8 cellular contexts compared by ENCODE assay signal in genomic region chr20:44886276-44886671, GRCh38. TPM values are rescaled to one million over a fixed set of nuclear protein-coding genes. Genes with fewer than 3 reads are reported as not detected.
A peak's percentile ranks its signal among the peaks of the same experiment; 100 is the strongest.
DNase-seq lines count a peak whose midpoint lies in the region; ATAC-seq, FAIRE-seq and TF ChIP-seq lines count a peak whose summit lies in the region.

No MANE protein-coding gene starts in this region.

- POLR2A ChIA-PET in HepG2 (lab: Yijun Ruan, JAX): no interaction called here

- H3K36me3 ChIP-seq in adipocyte (ENCODE audit: control insufficient read depth, insufficient read depth, low read length, severe bottlenecking) (no peaks in the 10 kb centered on the region), HepG2 (replicated peaks in 1 of 2; ENCODE audit: control insufficient read depth in 1 of 2, insufficient read depth in 2 of 2, low read length in 2 of 2) (peaks cover 0 to 6% of the 10 kb centered on the region in 2 experiments; a peak in 3 of 5 replicates), tibial artery (no peaks in the 10 kb centered on the region)

- H3K79me2 ChIP-seq in HepG2 (ENCODE audit: insufficient read depth, low read length): peaks cover 57% of the 10 kb centered on the region

- under 1% methylated on average over 9 of the region's 9 CpGs for WGBS in HepG2 (ENCODE audit: low lambda C conversion rate)

- DNase-seq in activated T-cell treated with anti-CD3 and anti-CD28 coated beads, Interleukin-2, amount 50 U/mL, for 72 hours: no peak
- DNase-seq in activated T-cell treated with anti-CD3 and anti-CD28 coated beads, Interleukin-2, amount 50 U/mL, for 1 hour: no peak
- DNase-seq in adipocyte (ENCODE audit: low read depth) (peak; percentile 50), HepG2 (ENCODE audit: low spot score) (no peak), tibial artery (no peak), germinal center (ENCODE audit: low spot score) (no peak)

- H3K27me3 Mint-ChIP-seq in activated T-cell treated with anti-CD3 and anti-CD28 coated beads, Interleukin-2, amount 50 U/mL, for 72 hours (ENCODE audit: low read depth): no peaks in the 10 kb centered on the region

- CTCF ChIA-PET in HepG2 (lab: Yijun Ruan, JAX; ENCODE audit: low intra/inter-chr PET ratio, low total read pairs): no interaction called here

- in situ Hi-C loops in HepG2 (cut with HindIII; ENCODE audit: extremely low pct_ligation_motif_present, low pct_unique_long_range_greater_than_20kb): no loop called here

- H3K4me2 ChIP-seq in HepG2 (ENCODE audit: low read depth, low read length): peak overlapping the region; percentile 83

- peak overlapping the region; percentile 97 to 98 for H3K4me3 Mint-ChIP-seq in activated T-cell treated with anti-CD3 and anti-CD28 coated beads, Interleukin-2, amount 50 U/mL, for 72 hours

- peaks cover 3 to 18% of the 10 kb centered on the region in 2 donors for H3K36me3 Mint-ChIP-seq in activated T-cell treated with anti-CD3 and anti-CD28 coated beads, Interleukin-2, amount 50 U/mL, for 72 hours (ENCODE audit: insufficient read depth in 2 of 2)

- H4K20me1 ChIP-seq in HepG2 (ENCODE audit: insufficient read depth, low read length): peaks cover 49% of the 10 kb centered on the region

- H3K4me1 ChIP-seq in adipocyte (ENCODE audit: control insufficient read depth, insufficient read depth, low read length) (peaks cover 59% of the 10 kb centered on the region), HepG2 (ENCODE audit: insufficient read depth, low read length) (peaks cover 60% of the 10 kb centered on the region), tibial artery (peaks cover 0 to 57% (median 41%) of the 10 kb centered on the region in 4 donors)

- peak overlapping the region; percentile 99 for H3K4me3 ChIP-seq in adipocyte (ENCODE audit: low read length)
- H3K4me3 ChIP-seq in HepG2 (replicated peaks in 1 of 3; ENCODE audit: insufficient read depth in 1 of 3, low read depth in 2 of 3, low read length in 3 of 3): peak overlapping the region; percentile 88 to 97 (median 92)
- peak overlapping the region; percentile 94 to 97 for H3K4me3 ChIP-seq in tibial artery

- peak overlapping the region; percentile 97 for H3K27ac Mint-ChIP-seq in activated T-cell treated with anti-CD3 and anti-CD28 coated beads, Interleukin-2, amount 50 U/mL, for 72 hours

- intact Hi-C loops in HepG2 (cut with micrococcal nuclease; ENCODE audit: unreplicated experiment): loop anchor here (1.0 to 10.0 kb wide), 2 partner anchors 25 to 671 kb away; partner anchors contain the start of gene OSER1
- intact Hi-C loops in tibial artery (cut with DNase I; ENCODE audit: low total_unique reads): loop anchor here (5.0 to 10.0 kb wide), 4 partner anchors 76 to 671 kb away; partner anchors contain the start of genes FITM2, OSER1, SYS1 and TOMM34

- H3K4me1 Mint-ChIP-seq in activated T-cell treated with anti-CD3 and anti-CD28 coated beads, Interleukin-2, amount 50 U/mL, for 72 hours (ENCODE audit: low read depth): peaks cover 61% of the 10 kb centered on the region

- TF ChIP-seq POLR2A in HepG2 (IDR thresholded peaks at IDR 0.05; ENCODE audit: insufficient read depth in 1 of 2, low read depth in 2 of 2, low read length in 2 of 2): no peak

- no TSS peak for BruUV-seq in HepG2 (replicated peaks; lab: Mats Ljungman, UMichigan)

- no peaks in the 10 kb centered on the region for H3K9me3 ChIP-seq in adipocyte (ENCODE audit: control insufficient read depth, low read length)
- no peaks in the 10 kb centered on the region for H3K9me3 ChIP-seq in HepG2 (ENCODE audit: low read length)
- H3K9me3 ChIP-seq in tibial artery: no peaks in the 10 kb centered on the region

- H3K9ac ChIP-seq in adipocyte (ENCODE audit: low read length) (peak overlapping the region; percentile 99), HepG2 (ENCODE audit: insufficient read depth, low read depth, low read length) (peak overlapping the region; percentile 99)

- no peak for ATAC-seq in activated T-cell treated with anti-CD3 and anti-CD28 coated beads, Interleukin-2, amount 50 U/mL, for 72 hours (replicated peaks in 1 of 2)
- no peak for ATAC-seq in HepG2
- ATAC-seq in HG03457 (IDR thresholded peaks at IDR 0.05; ENCODE audit: unreplicated experiment): no peak
- no peak for ATAC-seq in HG02840 (IDR thresholded peaks at IDR 0.05; ENCODE audit: low FRiP score, unreplicated experiment)

- peak overlapping the region; percentile 91 for H3K27ac ChIP-seq in HepG2 (ENCODE audit: extremely low read length, insufficient read depth, low read length)
- peak overlapping the region; percentile 94 to 96 for H3K27ac ChIP-seq in tibial artery

- H3K27me3 ChIP-seq in adipocyte (replicated peaks; ENCODE audit: control insufficient read depth, insufficient read depth, low read length) (no peaks in the 10 kb centered on the region), HepG2 (ENCODE audit: control insufficient read depth in 1 of 2, insufficient read depth in 2 of 2, low read length in 2 of 2) (no peaks in the 10 kb centered on the region; a peak in 1 of 5 replicates), tibial artery (no peaks in the 10 kb centered on the region)

- TF ChIP-seq EP300 in HepG2 (IDR thresholded peaks at IDR 0.05; ENCODE audit: low read depth in 2 of 2, low read length in 2 of 2) (no peak), HepG2 (CRISPR knock-in tag; IDR thresholded peaks at IDR 0.05; ENCODE audit: borderline replicate concordance) (no peak)

- TF ChIP-seq RAD21 in HepG2 (CRISPR knock-in tag; IDR thresholded peaks at IDR 0.05): no peak; the same call in 1 of the 2 replicates

- H2AFZ ChIP-seq in HepG2 (ENCODE audit: low read length): no peak overlapping the region

- FAIRE-seq in HepG2 (lab: Jason Lieb, UNC): no peak

- no peaks in the 10 kb centered on the region for H3K9me3 Mint-ChIP-seq in activated T-cell treated with anti-CD3 and anti-CD28 coated beads, Interleukin-2, amount 50 U/mL, for 72 hours

- TF ChIP-seq CTCF in HepG2 (CRISPR knock-in tag; IDR thresholded peaks at IDR 0.05): no peak
- TF ChIP-seq CTCF in tibial artery (IDR thresholded peaks at IDR 0.05): no peak

TF ChIP-seq in HepG2, 621 proteins besides CTCF, POLR2A, EP300 and RAD21 (continues in another document):
- TF ChIP-seq ZNF232 (CRISPR knock-in tag; IDR thresholded peaks at IDR 0.05; ENCODE audit: borderline replicate concordance): no peak
- TF ChIP-seq ZC3H4 (CRISPR knock-in tag; IDR thresholded peaks at IDR 0.05; ENCODE audit: borderline replicate concordance): 0 out of 2 replicates have a peak, but pooled peaks have one; percentile 12
- no peak for TF ChIP-seq IRX3 (CRISPR knock-in tag; IDR thresholded peaks at IDR 0.05; ENCODE audit: borderline replicate concordance, low read depth)
- TF ChIP-seq RFXANK (CRISPR knock-in tag; IDR thresholded peaks at IDR 0.05): no peak

RNA-seq across cellular contexts. Expression of gene YWHAB, which starts 0.8 kb away (rescaled TPM):
- total RNA-seq in activated T-cell treated with anti-CD3 and anti-CD28 coated beads, Interleukin-2, amount 50 U/mL, for 72 hours: 100 to 1,000 TPM; 196 to 198 TPM
- 121 and 184 TPM in 2 replicates for total RNA-seq in HepG2 (2016; rRNA removed; fragmentation: Illumina TruSeq; extraction: Trizol)
- 13.1 and 14.3 TPM in 2 replicates for total RNA-seq in HepG2 (2016; cell fraction: cytosol; rRNA removed; fragmentation: Illumina TruSeq; extraction: Trizol; ENCODE audit: low read depth)
- 123 and 180 TPM in 2 replicates for total RNA-seq in HepG2 (2016; cell fraction: insoluble cytoplasmic fraction; rRNA removed; fragmentation: Illumina TruSeq; extraction: Trizol)
- total RNA-seq in HepG2 (2016; cell fraction: membrane; rRNA removed; fragmentation: Illumina TruSeq; extraction: Trizol): 60.9 and 62.9 TPM in 2 replicates
- total RNA-seq in HepG2 (2016; cell fraction: nucleus; rRNA removed; fragmentation: Illumina TruSeq; extraction: Trizol): 79.4 and 83.5 TPM in 2 replicates
- 64.0 and 77.2 TPM in 2 replicates for polyA plus RNA-seq in HepG2 (2011; rRNA removed)
- polyA plus RNA-seq in HepG2 (2011; cell fraction: cytosol; rRNA removed): 41.7 and 66.1 TPM in 2 replicates
- polyA plus RNA-seq in HepG2 (2011; cell fraction: nucleus; rRNA removed): 28.9 and 37.6 TPM in 2 replicates
- polyA plus RNA-seq in HepG2 (2012): 122 and 130 TPM in 2 replicates
- polyA plus RNA-seq in HepG2 (2016; cell fraction: cytosol; fragmentation: Illumina TruSeq; extraction: Trizol; ENCODE audit: low read depth): 22.2 and 23.8 TPM in 2 replicates
- 254 and 256 TPM in 2 replicates for polyA plus RNA-seq in HepG2 (2016; cell fraction: insoluble cytoplasmic fraction; fragmentation: Illumina TruSeq; extraction: Trizol; ENCODE audit: low read depth)
- polyA plus RNA-seq in HepG2 (2016; cell fraction: membrane; fragmentation: Illumina TruSeq; extraction: Trizol; ENCODE audit: low read depth): 47.1 and 50.3 TPM in 2 replicates
- polyA plus RNA-seq in HepG2 (2016; cell fraction: nucleus; fragmentation: Illumina TruSeq; extraction: Trizol; ENCODE audit: insufficient read depth, low read depth): 121 and 126 TPM in 2 replicates
- 22.5 and 46.6 TPM in 2 replicates for polyA minus RNA-seq in HepG2 (2011; rRNA and poly(A)+ RNA removed; ENCODE audit: low replicate concordance)
- 38.2 and 43.5 TPM in 2 replicates for polyA minus RNA-seq in HepG2 (2011; cell fraction: cytosol; rRNA and poly(A)+ RNA removed)
- polyA minus RNA-seq in HepG2 (2011; cell fraction: nucleus; rRNA and poly(A)+ RNA removed): 64.2 and 67.4 TPM in 2 replicates

RNA-seq across cellular contexts. Expression of gene PABPC1L, which starts 23.6 kb away (rescaled TPM):
- 100 to 1,000 TPM; 138 to 162 TPM for total RNA-seq in activated T-cell treated with anti-CD3 and anti-CD28 coated beads, Interleukin-2, amount 50 U/mL, for 72 hours
- total RNA-seq in HepG2 (2016; rRNA removed; fragmentation: Illumina TruSeq; extraction: Trizol): 6.4 and 30.8 TPM in 2 replicates
- 8.8 and 10.6 TPM in 2 replicates for total RNA-seq in HepG2 (2016; cell fraction: cytosol; rRNA removed; fragmentation: Illumina TruSeq; extraction: Trizol; ENCODE audit: low read depth)
- total RNA-seq in HepG2 (2016; cell fraction: insoluble cytoplasmic fraction; rRNA removed; fragmentation: Illumina TruSeq; extraction: Trizol): 7.2 and 30.6 TPM in 2 replicates
- 7.7 TPM in 2 replicates for total RNA-seq in HepG2 (2016; cell fraction: membrane; rRNA removed; fragmentation: Illumina TruSeq; extraction: Trizol)
- 68.7 and 74.6 TPM in 2 replicates for total RNA-seq in HepG2 (2016; cell fraction: nucleus; rRNA removed; fragmentation: Illumina TruSeq; extraction: Trizol)
- polyA plus RNA-seq in HepG2 (2011; rRNA removed): 252 and 283 TPM in 2 replicates
- 48.8 and 52.2 TPM in 2 replicates for polyA plus RNA-seq in HepG2 (2011; cell fraction: cytosol; rRNA removed)
- 1,815 and 1,864 TPM in 2 replicates for polyA plus RNA-seq in HepG2 (2011; cell fraction: nucleus; rRNA removed)
- polyA plus RNA-seq in HepG2 (2012): 109 and 110 TPM in 2 replicates
- polyA plus RNA-seq in HepG2 (2016; cell fraction: cytosol; fragmentation: Illumina TruSeq; extraction: Trizol; ENCODE audit: low read depth): 3.4 TPM in 2 replicates
- 8.9 and 10.9 TPM in 2 replicates for polyA plus RNA-seq in HepG2 (2016; cell fraction: insoluble cytoplasmic fraction; fragmentation: Illumina TruSeq; extraction: Trizol; ENCODE audit: low read depth)
- 4.4 and 4.6 TPM in 2 replicates for polyA plus RNA-seq in HepG2 (2016; cell fraction: membrane; fragmentation: Illumina TruSeq; extraction: Trizol; ENCODE audit: low read depth)
- 374 and 409 TPM in 2 replicates for polyA plus RNA-seq in HepG2 (2016; cell fraction: nucleus; fragmentation: Illumina TruSeq; extraction: Trizol; ENCODE audit: insufficient read depth, low read depth)
- 12.6 and 64.0 TPM in 2 replicates for polyA minus RNA-seq in HepG2 (2011; rRNA and poly(A)+ RNA removed; ENCODE audit: low replicate concordance)
- 10.6 and 12.0 TPM in 2 replicates for polyA minus RNA-seq in HepG2 (2011; cell fraction: cytosol; rRNA and poly(A)+ RNA removed)
- 250 and 264 TPM in 2 replicates for polyA minus RNA-seq in HepG2 (2011; cell fraction: nucleus; rRNA and poly(A)+ RNA removed)
